Comparison of ENCODE assay signal across 1 cellular context in genomic region chr19:45291834-45292233, GRCh38.
TF ChIP-seq lines count a peak whose summit lies in the region.

No MANE protein-coding gene starts in this region.

TF ChIP-seq in HepG2, 621 proteins besides CTCF, POLR2A, EP300 and RAD21:
- TF ChIP-seq ZNF143 (CRISPR knock-in tag; IDR thresholded peaks at IDR 0.05) (peak; percentile 34; the same call in 1 of the 2 replicates), ZBTB42 (CRISPR knock-in tag; IDR thresholded peaks at IDR 0.05) (no peak)
